In the genomic region with DNA sequence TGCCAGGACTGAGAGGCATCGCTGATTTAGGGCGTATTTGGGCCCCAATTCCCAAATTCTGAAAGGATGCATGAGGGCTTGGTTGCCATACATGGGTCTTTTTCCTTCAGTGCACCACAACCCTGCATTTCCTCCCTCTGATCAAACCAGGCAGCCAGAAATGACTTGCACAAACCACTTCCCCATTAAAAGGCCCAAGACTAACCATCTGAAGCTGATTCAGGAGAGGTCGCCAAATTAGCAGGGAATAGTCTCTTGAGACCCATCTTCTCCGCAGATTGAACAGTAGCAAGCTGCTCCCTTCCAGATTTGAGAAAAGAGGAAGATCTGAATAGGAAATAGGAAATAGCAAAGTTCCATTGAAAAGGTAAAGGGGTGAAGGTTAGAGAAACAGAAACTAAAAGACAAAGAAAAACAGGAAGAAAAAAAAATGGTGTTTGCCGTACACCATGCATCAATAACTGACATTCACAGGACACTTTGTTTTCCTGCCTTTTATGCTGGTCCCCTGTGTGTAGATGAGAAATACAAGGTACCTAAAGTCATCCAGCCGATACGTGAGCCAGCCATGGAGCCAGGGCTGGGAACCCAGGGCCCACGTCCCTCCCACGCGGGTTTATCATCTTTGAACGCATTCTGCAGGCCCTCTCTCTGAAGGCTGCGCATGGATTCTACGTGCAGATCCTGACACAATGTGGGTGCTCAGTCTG, we compare ENCODE assay signal across 1 cellular context.
TF ChIP-seq lines count a peak whose summit lies in the region.

No MANE protein-coding gene starts in this region.

TF ChIP-seq in K562, 482 proteins besides CTCF, POLR2A, EP300 and RAD21 (continued from another document and continues in another):
- TF ChIP-seq HMGN3 (IDR thresholded peaks at IDR 0.05; ENCODE audit: borderline replicate concordance, extremely low read depth, insufficient read length, low read depth, low read length) (no peak), C11orf30 (IDR thresholded peaks at IDR 0.05; ENCODE audit: low read depth) (peak; percentile 81), KDM2B (CRISPR knock-in tag; IDR thresholded peaks at IDR 0.05) (no peak), COPS2 (conservative IDR thresholded peaks at IDR 0.05) (no peak), ZKSCAN1 (IDR thresholded peaks at IDR 0.05; ENCODE audit: low read depth, low read length) (no peak), ZKSCAN8 (CRISPR knock-in tag; IDR thresholded peaks at IDR 0.05) (no peak), MTF1 (CRISPR knock-in tag; IDR thresholded peaks at IDR 0.05; ENCODE audit: borderline replicate concordance) (no peak), FOXA1 (IDR thresholded peaks at IDR 0.05; ENCODE audit: borderline replicate concordance) (no peak), MAFG (tag; conservative IDR thresholded peaks at IDR 0.05) (peak; percentile 77), ZNF57 (CRISPR knock-in tag; IDR thresholded peaks at IDR 0.05) (no peak), ZNF239 (CRISPR knock-in tag; IDR thresholded peaks at IDR 0.05) (no peak), SRF (CRISPR knock-in tag; IDR thresholded peaks at IDR 0.05) (no peak), ZNF41 (CRISPR knock-in tag; conservative IDR thresholded peaks at IDR 0.05) (no peak), ZNF311 (CRISPR knock-in tag; IDR thresholded peaks at IDR 0.05) (no peak), ZBTB8A (IDR thresholded peaks at IDR 0.05; ENCODE audit: partially characterized antibody) (no peak), NR2C2 (CRISPR knock-in tag; IDR thresholded peaks at IDR 0.05) (no peak), NR2C2 (tag; IDR thresholded peaks at IDR 0.05) (no peak), PRPF4 (IDR thresholded peaks at IDR 0.05; ENCODE audit: insufficient read depth, low read depth, low read length, poor library complexity, severe bottlenecking) (no peak), TRIM24 (IDR thresholded peaks at IDR 0.05) (no peak), DMBX1 (CRISPR knock-in tag; IDR thresholded peaks at IDR 0.05; ENCODE audit: borderline replicate concordance) (no peak), SREBF2 (CRISPR knock-in tag; IDR thresholded peaks at IDR 0.05) (no peak), ZBTB7A (IDR thresholded peaks at IDR 0.05; ENCODE audit: borderline replicate concordance, control insufficient read depth, low read depth, low read length) (no peak), DPF2 (IDR thresholded peaks at IDR 0.05) (0 out of 2 replicates have a peak, but pooled peaks have one; percentile 53), FOSL1 (tag; conservative IDR thresholded peaks at IDR 0.05) (no peak), KHSRP (IDR thresholded peaks at IDR 0.05) (no peak), PYGO2 (tag; IDR thresholded peaks at IDR 0.05) (no peak), PPARD (CRISPR knock-in tag; IDR thresholded peaks at IDR 0.05) (no peak), STAT5B (CRISPR knock-in tag; IDR thresholded peaks at IDR 0.05) (no peak), PCBP1 (IDR thresholded peaks at IDR 0.05; ENCODE audit: low read depth, low read length, poor library complexity, severe bottlenecking) (no peak), TCF3 (CRISPR knock-in tag; IDR thresholded peaks at IDR 0.05) (no peak), POLR3A (IDR thresholded peaks at IDR 0.05; ENCODE audit: borderline replicate concordance, extremely low read depth, insufficient read depth, insufficient read length) (no peak), POLR2AphosphoS5 (IDR thresholded peaks at IDR 0.05; ENCODE audit: control insufficient read depth, insufficient read depth, low read depth, low read length) (no peak), RHOXF2B (CRISPR knock-in tag; conservative IDR thresholded peaks at IDR 0.05) (no peak), TBP (optimal IDR thresholded peaks at IDR 0.05; ENCODE audit: low read depth, low read length) (peak; percentile 22), ZNF76 (CRISPR knock-in tag; IDR thresholded peaks at IDR 0.05; ENCODE audit: borderline replicate concordance) (no peak), NCOA6 (IDR thresholded peaks at IDR 0.05) (no peak), RBM14 (IDR thresholded peaks at IDR 0.05; ENCODE audit: borderline replicate concordance, insufficient read depth, low read depth, low read length) (no peak), HDAC2 (IDR thresholded peaks at IDR 0.05) (no peak), POLR2B (IDR thresholded peaks at IDR 0.05; ENCODE audit: low read depth, partially characterized antibody) (no peak), KLF6 (CRISPR knock-in tag; IDR thresholded peaks at IDR 0.05; ENCODE audit: borderline replicate concordance) (no peak), TFAM (CRISPR knock-in tag; conservative IDR thresholded peaks at IDR 0.05) (no peak), SUPT5H (IDR thresholded peaks at IDR 0.05) (no peak), MEIS2 (IDR thresholded peaks at IDR 0.05; ENCODE audit: partially characterized antibody) (no peak), KLF1 (tag; IDR thresholded peaks at IDR 0.05) (no peak), ESRRA (IDR thresholded peaks at IDR 0.05; ENCODE audit: borderline replicate concordance, low read depth) (no peak), CAMTA2 (CRISPR knock-in tag; conservative IDR thresholded peaks at IDR 0.05) (0 out of 2 replicates have a peak, but pooled peaks have one; percentile 16), TCFL5 (CRISPR knock-in tag; conservative IDR thresholded peaks at IDR 0.05) (no peak), HMG20B (CRISPR knock-in tag; IDR thresholded peaks at IDR 0.05) (no peak), SMAD2 (IDR thresholded peaks at IDR 0.05; ENCODE audit: low read depth, low read length) (no peak), ETV1 (tag; conservative IDR thresholded peaks at IDR 0.05; ENCODE audit: low read depth) (no peak), HNRNPUL1 (IDR thresholded peaks at IDR 0.05; ENCODE audit: low read length) (no peak), ZSCAN32 (CRISPR knock-in tag; IDR thresholded peaks at IDR 0.05) (no peak), ARID1B (IDR thresholded peaks at IDR 0.05) (0 out of 2 replicates have a peak, but pooled peaks have one; percentile 33), TEAD2 (tag; IDR thresholded peaks at IDR 0.05) (no peak), L3MBTL2 (IDR thresholded peaks at IDR 0.05) (0 out of 2 replicates have a peak, but pooled peaks have one; percentile 16), ZNF316 (IDR thresholded peaks at IDR 0.05) (peak; percentile 72), NFRKB (IDR thresholded peaks at IDR 0.05; ENCODE audit: low read depth) (0 out of 2 replicates have a peak, but pooled peaks have one; percentile 63)
- TF ChIP-seq, protein P1, sequence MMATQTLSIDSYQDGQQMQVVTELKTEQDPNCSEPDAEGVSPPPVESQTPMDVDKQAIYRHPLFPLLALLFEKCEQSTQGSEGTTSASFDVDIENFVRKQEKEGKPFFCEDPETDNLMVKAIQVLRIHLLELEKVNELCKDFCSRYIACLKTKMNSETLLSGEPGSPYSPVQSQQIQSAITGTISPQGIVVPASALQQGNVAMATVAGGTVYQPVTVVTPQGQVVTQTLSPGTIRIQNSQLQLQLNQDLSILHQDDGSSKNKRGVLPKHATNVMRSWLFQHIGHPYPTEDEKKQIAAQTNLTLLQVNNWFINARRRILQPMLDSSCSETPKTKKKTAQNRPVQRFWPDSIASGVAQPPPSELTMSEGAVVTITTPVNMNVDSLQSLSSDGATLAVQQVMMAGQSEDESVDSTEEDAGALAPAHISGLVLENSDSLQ (IDR thresholded peaks at IDR 0.05): no peak
- TF ChIP-seq, protein P2, sequence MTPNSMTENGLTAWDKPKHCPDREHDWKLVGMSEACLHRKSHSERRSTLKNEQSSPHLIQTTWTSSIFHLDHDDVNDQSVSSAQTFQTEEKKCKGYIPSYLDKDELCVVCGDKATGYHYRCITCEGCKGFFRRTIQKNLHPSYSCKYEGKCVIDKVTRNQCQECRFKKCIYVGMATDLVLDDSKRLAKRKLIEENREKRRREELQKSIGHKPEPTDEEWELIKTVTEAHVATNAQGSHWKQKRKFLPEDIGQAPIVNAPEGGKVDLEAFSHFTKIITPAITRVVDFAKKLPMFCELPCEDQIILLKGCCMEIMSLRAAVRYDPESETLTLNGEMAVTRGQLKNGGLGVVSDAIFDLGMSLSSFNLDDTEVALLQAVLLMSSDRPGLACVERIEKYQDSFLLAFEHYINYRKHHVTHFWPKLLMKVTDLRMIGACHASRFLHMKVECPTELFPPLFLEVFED (CRISPR knock-in tag; conservative IDR thresholded peaks at IDR 0.05): no peak
- TF ChIP-seq, protein P3, sequence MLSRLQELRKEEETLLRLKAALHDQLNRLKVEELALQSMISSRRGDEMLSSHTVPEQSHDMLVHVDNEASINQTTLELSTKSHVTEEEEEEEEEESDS (CRISPR knock-in tag; IDR thresholded peaks at IDR 0.05): no peak
- TF ChIP-seq, protein P4, sequence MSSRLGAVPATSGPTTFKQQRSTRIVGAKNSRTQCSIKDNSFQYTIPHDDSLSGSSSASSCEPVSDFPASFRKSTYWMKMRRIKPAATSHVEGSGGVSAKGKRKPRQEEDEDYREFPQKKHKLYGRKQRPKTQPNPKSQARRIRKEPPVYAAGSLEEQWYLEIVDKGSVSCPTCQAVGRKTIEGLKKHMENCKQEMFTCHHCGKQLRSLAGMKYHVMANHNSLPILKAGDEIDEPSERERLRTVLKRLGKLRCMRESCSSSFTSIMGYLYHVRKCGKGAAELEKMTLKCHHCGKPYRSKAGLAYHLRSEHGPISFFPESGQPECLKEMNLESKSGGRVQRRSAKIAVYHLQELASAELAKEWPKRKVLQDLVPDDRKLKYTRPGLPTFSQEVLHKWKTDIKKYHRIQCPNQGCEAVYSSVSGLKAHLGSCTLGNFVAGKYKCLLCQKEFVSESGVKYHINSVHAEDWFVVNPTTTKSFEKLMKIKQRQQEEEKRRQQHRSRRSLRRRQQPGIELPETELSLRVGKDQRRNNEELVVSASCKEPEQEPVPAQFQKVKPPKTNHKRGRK (tag; IDR thresholded peaks at IDR 0.05): no peak
- TF ChIP-seq, protein P5, sequence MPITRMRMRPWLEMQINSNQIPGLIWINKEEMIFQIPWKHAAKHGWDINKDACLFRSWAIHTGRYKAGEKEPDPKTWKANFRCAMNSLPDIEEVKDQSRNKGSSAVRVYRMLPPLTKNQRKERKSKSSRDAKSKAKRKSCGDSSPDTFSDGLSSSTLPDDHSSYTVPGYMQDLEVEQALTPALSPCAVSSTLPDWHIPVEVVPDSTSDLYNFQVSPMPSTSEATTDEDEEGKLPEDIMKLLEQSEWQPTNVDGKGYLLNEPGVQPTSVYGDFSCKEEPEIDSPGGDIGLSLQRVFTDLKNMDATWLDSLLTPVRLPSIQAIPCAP (CRISPR knock-in tag; IDR thresholded peaks at IDR 0.05; ENCODE audit: borderline replicate concordance): no peak
- TF ChIP-seq, protein P6, sequence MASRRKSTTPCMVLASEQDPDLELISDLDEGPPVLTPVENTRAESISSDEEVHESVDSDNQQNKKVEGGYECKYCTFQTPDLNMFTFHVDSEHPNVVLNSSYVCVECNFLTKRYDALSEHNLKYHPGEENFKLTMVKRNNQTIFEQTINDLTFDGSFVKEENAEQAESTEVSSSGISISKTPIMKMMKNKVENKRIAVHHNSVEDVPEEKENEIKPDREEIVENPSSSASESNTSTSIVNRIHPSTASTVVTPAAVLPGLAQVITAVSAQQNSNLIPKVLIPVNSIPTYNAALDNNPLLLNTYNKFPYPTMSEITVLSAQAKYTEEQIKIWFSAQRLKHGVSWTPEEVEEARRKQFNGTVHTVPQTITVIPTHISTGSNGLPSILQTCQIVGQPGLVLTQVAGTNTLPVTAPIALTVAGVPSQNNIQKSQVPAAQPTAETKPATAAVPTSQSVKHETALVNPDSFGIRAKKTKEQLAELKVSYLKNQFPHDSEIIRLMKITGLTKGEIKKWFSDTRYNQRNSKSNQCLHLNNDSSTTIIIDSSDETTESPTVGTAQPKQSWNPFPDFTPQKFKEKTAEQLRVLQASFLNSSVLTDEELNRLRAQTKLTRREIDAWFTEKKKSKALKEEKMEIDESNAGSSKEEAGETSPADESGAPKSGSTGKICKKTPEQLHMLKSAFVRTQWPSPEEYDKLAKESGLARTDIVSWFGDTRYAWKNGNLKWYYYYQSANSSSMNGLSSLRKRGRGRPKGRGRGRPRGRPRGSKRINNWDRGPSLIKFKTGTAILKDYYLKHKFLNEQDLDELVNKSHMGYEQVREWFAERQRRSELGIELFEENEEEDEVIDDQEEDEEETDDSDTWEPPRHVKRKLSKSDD (conservative IDR thresholded peaks at IDR 0.05; ENCODE audit: low read length): no peak
- TF ChIP-seq, protein P7, sequence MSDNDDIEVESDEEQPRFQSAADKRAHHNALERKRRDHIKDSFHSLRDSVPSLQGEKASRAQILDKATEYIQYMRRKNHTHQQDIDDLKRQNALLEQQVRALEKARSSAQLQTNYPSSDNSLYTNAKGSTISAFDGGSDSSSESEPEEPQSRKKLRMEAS (CRISPR knock-in tag; IDR thresholded peaks at IDR 0.05): no peak
- TF ChIP-seq, protein P8, sequence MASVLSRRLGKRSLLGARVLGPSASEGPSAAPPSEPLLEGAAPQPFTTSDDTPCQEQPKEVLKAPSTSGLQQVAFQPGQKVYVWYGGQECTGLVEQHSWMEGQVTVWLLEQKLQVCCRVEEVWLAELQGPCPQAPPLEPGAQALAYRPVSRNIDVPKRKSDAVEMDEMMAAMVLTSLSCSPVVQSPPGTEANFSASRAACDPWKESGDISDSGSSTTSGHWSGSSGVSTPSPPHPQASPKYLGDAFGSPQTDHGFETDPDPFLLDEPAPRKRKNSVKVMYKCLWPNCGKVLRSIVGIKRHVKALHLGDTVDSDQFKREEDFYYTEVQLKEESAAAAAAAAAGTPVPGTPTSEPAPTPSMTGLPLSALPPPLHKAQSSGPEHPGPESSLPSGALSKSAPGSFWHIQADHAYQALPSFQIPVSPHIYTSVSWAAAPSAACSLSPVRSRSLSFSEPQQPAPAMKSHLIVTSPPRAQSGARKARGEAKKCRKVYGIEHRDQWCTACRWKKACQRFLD (CRISPR knock-in tag; IDR thresholded peaks at IDR 0.05): 0 out of 2 replicates have a peak, but pooled peaks have one; percentile 43
- TF ChIP-seq, protein P9, sequence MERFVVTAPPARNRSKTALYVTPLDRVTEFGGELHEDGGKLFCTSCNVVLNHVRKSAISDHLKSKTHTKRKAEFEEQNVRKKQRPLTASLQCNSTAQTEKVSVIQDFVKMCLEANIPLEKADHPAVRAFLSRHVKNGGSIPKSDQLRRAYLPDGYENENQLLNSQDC (CRISPR knock-in tag; IDR thresholded peaks at IDR 0.05): no peak
- TF ChIP-seq, protein P10, sequence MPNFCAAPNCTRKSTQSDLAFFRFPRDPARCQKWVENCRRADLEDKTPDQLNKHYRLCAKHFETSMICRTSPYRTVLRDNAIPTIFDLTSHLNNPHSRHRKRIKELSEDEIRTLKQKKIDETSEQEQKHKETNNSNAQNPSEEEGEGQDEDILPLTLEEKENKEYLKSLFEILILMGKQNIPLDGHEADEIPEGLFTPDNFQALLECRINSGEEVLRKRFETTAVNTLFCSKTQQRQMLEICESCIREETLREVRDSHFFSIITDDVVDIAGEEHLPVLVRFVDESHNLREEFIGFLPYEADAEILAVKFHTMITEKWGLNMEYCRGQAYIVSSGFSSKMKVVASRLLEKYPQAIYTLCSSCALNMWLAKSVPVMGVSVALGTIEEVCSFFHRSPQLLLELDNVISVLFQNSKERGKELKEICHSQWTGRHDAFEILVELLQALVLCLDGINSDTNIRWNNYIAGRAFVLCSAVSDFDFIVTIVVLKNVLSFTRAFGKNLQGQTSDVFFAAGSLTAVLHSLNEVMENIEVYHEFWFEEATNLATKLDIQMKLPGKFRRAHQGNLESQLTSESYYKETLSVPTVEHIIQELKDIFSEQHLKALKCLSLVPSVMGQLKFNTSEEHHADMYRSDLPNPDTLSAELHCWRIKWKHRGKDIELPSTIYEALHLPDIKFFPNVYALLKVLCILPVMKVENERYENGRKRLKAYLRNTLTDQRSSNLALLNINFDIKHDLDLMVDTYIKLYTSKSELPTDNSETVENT (CRISPR knock-in tag; IDR thresholded peaks at IDR 0.05): no peak
